10 cellular contexts compared by ENCODE assay signal in the genomic region with DNA sequence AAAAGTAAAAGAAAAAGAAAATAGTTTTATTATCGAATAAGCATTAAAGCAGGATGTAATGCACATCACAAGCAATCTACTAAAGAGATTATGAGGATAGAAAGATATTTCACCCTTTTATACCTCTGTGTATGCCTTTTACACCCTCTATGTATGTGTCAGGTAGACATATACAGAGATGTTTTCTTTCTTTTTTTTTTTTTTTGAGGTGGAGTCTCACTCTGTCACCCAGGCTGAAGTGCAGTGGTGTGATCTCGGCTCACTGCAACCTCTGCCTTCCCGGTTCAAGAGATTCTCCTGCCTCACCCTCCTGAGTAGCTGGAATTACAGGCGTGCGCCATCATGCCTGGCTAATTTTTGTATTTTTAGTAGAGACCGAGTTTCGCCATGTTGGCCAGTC. TPM values are rescaled to one million over a fixed set of nuclear protein-coding genes. Genes with fewer than 3 reads are reported as not detected.
"Had no signal": no experiment of that assay in that cellular context is flagged by ENCODE, and none has a peak within 500 bp of the region (broad histone marks: within the 10 kb centered on the region; RNA-seq: fewer than 3 reads in every experiment).

No MANE protein-coding gene starts in this region.

RNA-seq across cellular contexts. Expression of gene MOBP, which starts 13.6 kb away (rescaled TPM):
- total RNA-seq: activated CD4-positive, alpha-beta memory T cell treated with anti-CD3 and anti-CD28 coated beads, Interleukin-2, amount 10 ng/mL, durations not matched to agents 7 days and 5 days; activated CD4-positive, alpha-beta T cell treated with anti-CD3 and anti-CD28 coated beads for 36 hours; activated CD4-positive, alpha-beta T cell treated with anti-CD3 and anti-CD28 coated beads, Interleukin-2, amount 10 ng/mL, durations not matched to agents 7 days and 5 days; activated CD8-positive, alpha-beta memory T cell treated with anti-CD3 and anti-CD28 coated beads, Interleukin-2, amount 10 ng/mL, durations not matched to agents 7 days and 5 days; activated CD8-positive, alpha-beta T cell treated with anti-CD3 and anti-CD28 coated beads, Interleukin-2, amount 10 ng/mL, durations not matched to agents 7 days and 5 days; activated naive CD8-positive, alpha-beta T cell treated with anti-CD3 and anti-CD28 coated beads, Interleukin-2, amount 10 ng/mL, durations not matched to agents 7 days and 5 days; activated T-helper 2 cell treated with anti-CD3 and anti-CD28 coated beads, Interferon-gamma antibody, Interleukin-2, Interleukin-4, amounts not matched to agents 10 μg/mL and 5 μg/mL and 100 μg/mL, durations not matched to agents 14 hours and 24 hours and 36 hours; ascending aorta; bronchial epithelial cell; cardiac muscle cell had no signal
- polyA plus RNA-seq: cardiac muscle cell had no signal
